20 cellular contexts compared by ENCODE assay signal in the genomic region with DNA sequence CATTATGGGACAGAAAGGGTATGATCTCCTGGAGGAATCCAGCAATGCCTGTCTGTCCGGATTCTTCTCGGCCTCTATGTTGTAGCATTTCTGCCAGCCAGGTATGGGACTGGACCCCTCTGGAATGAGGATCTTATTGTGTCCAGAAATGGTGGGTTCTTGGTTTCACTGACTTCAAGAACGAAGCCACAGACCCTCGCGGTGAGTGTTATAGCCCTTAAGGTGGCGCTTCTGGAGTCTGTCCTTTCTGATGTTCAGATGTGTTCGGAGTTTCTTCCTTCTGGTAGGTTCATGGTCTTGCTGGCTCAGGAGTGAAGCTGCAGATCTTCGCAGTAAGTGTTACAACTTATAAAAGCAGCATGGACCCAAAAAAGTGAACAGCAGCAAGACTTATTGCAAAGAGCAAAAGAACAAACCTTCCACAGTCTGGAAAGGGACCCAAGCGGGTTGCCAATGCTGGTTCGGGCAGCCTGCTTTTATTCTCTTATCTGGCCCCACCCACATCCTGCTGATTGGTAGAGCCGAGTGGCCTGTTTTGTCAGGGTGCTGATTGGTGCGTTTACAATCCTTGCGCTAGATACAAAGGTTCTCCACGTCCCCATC.
"Had no signal": no experiment of that assay in that cellular context is flagged by ENCODE, and none has a peak within 500 bp of the region (broad histone marks: within the 10 kb centered on the region; RNA-seq: fewer than 3 reads in every experiment).

No MANE protein-coding gene starts in this region.

- H3K4me3 ChIP-seq: prostate gland, thoracic aorta had no signal

- H3K36me3 Mint-ChIP-seq: brain; natural killer cell treated with Interleukin-12 subunit alpha and Interleukin-12 subunit beta and Interleukin-15 and Interleukin-18, amount 100 ng/mL, for 72 hours had no signal

- H3K27me3 Mint-ChIP-seq: activated CD8-positive, alpha-beta memory T cell treated with anti-CD3 and anti-CD28 coated beads, Interleukin-2, amount 10 ng/mL, durations not matched to agents 7 days and 5 days; activated naive CD4-positive, alpha-beta T cell treated with anti-CD3 and anti-CD28 coated beads, Interleukin-2, amount 50 U/mL, for 24 hours; stimulated activated naive CD8-positive, alpha-beta T cell treated with anti-CD3 and anti-CD28 coated beads, Interleukin-15, amount 100 ng/mL, for 72 hours had no signal

- H3K4me1 Mint-ChIP-seq: brain had no signal

- DNase-seq: activated CD4-positive, alpha-beta T cell treated with anti-CD3 and anti-CD28 coated beads, Interleukin-2, amount 50 U/mL, for 48 hours; activated CD4-positive, CD25-positive, alpha-beta regulatory T cell treated with anti-CD3 and anti-CD28 coated beads, Interleukin-2, amount 50 U/mL, for 72 hours; activated CD8-positive, alpha-beta memory T cell treated with anti-CD3 and anti-CD28 coated beads, Interleukin-2, amount 10 ng/mL, durations not matched to agents 7 days and 5 days; activated effector memory CD4-positive, alpha-beta T cell treated with Interleukin-2 at 50 U/mL for 16 hours; activated T-cell treated with anti-CD3 and anti-CD28 coated beads, Interleukin-2, amount 50 U/mL, for 1 hour; amygdala; cerebellar nuclear complex; effector memory CD4-positive, alpha-beta T cell; head of caudate nucleus; kidney glomerular epithelial cell; mesendoderm; right cardiac atrium; small intestine; stimulated activated naive CD8-positive, alpha-beta T cell treated with anti-CD3 and anti-CD28 coated beads, Interleukin-15, amount 100 ng/mL, for 72 hours; T-helper 9 cell had no signal

- H3K9me3 Mint-ChIP-seq: activated naive CD4-positive, alpha-beta T cell treated with anti-CD3 and anti-CD28 coated beads, Interleukin-2, amount 50 U/mL, for 24 hours; brain; natural killer cell treated with Interleukin-12 subunit alpha and Interleukin-12 subunit beta and Interleukin-15 and Interleukin-18, amount 100 ng/mL, for 72 hours had no signal

- ATAC-seq: activated CD8-positive, alpha-beta memory T cell treated with anti-CD3 and anti-CD28 coated beads, Interleukin-2, amount 10 ng/mL, durations not matched to agents 7 days and 5 days; natural killer cell treated with Interleukin-12 subunit alpha and Interleukin-12 subunit beta and Interleukin-15 and Interleukin-18, amount 100 ng/mL, for 72 hours; right cardiac atrium; stimulated activated naive CD8-positive, alpha-beta T cell treated with anti-CD3 and anti-CD28 coated beads, Interleukin-15, amount 100 ng/mL, for 72 hours had no signal

- H3K36me3 ChIP-seq: prostate gland, thoracic aorta had no signal

- H3K9me3 ChIP-seq: prostate gland, thoracic aorta had no signal

- H3K4me1 ChIP-seq: prostate gland had no signal

- H3K4me3 Mint-ChIP-seq: activated CD8-positive, alpha-beta memory T cell treated with anti-CD3 and anti-CD28 coated beads, Interleukin-2, amount 10 ng/mL, durations not matched to agents 7 days and 5 days; activated naive CD4-positive, alpha-beta T cell treated with anti-CD3 and anti-CD28 coated beads, Interleukin-2, amount 50 U/mL, for 24 hours; brain; natural killer cell treated with Interleukin-12 subunit alpha and Interleukin-12 subunit beta and Interleukin-15 and Interleukin-18, amount 100 ng/mL, for 72 hours; stimulated activated naive CD8-positive, alpha-beta T cell treated with anti-CD3 and anti-CD28 coated beads, Interleukin-15, amount 100 ng/mL, for 72 hours had no signal

- H3K27ac Mint-ChIP-seq: activated CD8-positive, alpha-beta memory T cell treated with anti-CD3 and anti-CD28 coated beads, Interleukin-2, amount 10 ng/mL, durations not matched to agents 7 days and 5 days; activated naive CD4-positive, alpha-beta T cell treated with anti-CD3 and anti-CD28 coated beads, Interleukin-2, amount 50 U/mL, for 24 hours; brain had no signal

- H3K27ac ChIP-seq: prostate gland, thoracic aorta had no signal
